Comparison of ENCODE assay signal across 21 cellular contexts in genomic region chr19:50479761-50480251, GRCh38. TPM values are rescaled to one million over a fixed set of nuclear protein-coding genes. Genes with fewer than 3 reads are reported as not detected.
"Had no signal": no experiment of that assay in that cellular context is flagged by ENCODE, and none has a peak within 500 bp of the region (broad histone marks: within the 10 kb centered on the region; RNA-seq: fewer than 3 reads in every experiment).

No MANE protein-coding gene starts in this region.

- H3K27ac ChIP-seq: heart right ventricle, left lung, tibial artery, upper lobe of left lung, vagina had no signal

- H3K27ac Mint-ChIP-seq: nephron progenitor cell had no signal

- H3K27me3 Mint-ChIP-seq: naive thymus-derived CD4-positive, alpha-beta T cell had no signal

- ATAC-seq: esophagus mucosa; heart right ventricle; left lung; naive thymus-derived CD4-positive, alpha-beta T cell; stimulated activated effector memory CD8-positive, alpha-beta T cell treated with anti-CD3 and anti-CD28 coated beads, Interleukin-12 subunit alpha, Interleukin-12 subunit beta, amount 100 ng/mL, for 72 hours; stimulated activated naive CD8-positive, alpha-beta T cell treated with anti-CD3 and anti-CD28 coated beads, Interleukin-15, Interleukin-2, amounts not matched to agents 100 U/mL and 50 U/mL, for 24 hours had no signal

- H3K4me3 ChIP-seq: heart right ventricle, left lung, tibial artery, upper lobe of left lung, vagina had no signal

- H3K9me3 ChIP-seq: heart right ventricle, left lung, tibial artery, upper lobe of left lung, vagina had no signal

- H3K9me3 Mint-ChIP-seq: stimulated activated effector memory CD8-positive, alpha-beta T cell treated with anti-CD3 and anti-CD28 coated beads, Interleukin-12 subunit alpha, Interleukin-12 subunit beta, amount 100 ng/mL, for 72 hours had no signal

- DNase-seq: cortex of kidney; effector CD8-positive, alpha-beta T cell; heart right ventricle; naive thymus-derived CD4-positive, alpha-beta T cell; nephron progenitor cell; small intestine; tibial artery had no signal

- H3K4me3 Mint-ChIP-seq: nephron progenitor cell; stimulated activated effector memory CD8-positive, alpha-beta T cell treated with anti-CD3 and anti-CD28 coated beads, Interleukin-12 subunit alpha, Interleukin-12 subunit beta, amount 100 ng/mL, for 72 hours had no signal

- H3K27me3 ChIP-seq: dorsolateral prefrontal cortex, heart right ventricle, left lung, tibial artery, upper lobe of left lung, vagina had no signal

RNA-seq across cellular contexts. Expression of gene GARIN5A, which starts 3.2 kb away (rescaled TPM):
- total RNA-seq: glomerular endothelial cell, pulmonary artery endothelial cell, vagina had no signal

RNA-seq across cellular contexts. Expression of gene ASPDH, which starts 33.9 kb away (rescaled TPM):
- total RNA-seq: esophagus mucosa; fibroblast of lung; glomerular endothelial cell; heart right ventricle; left lung; lung microvascular endothelial cell; mononuclear cell; naive thymus-derived CD4-positive, alpha-beta T cell; omental fat pad; pulmonary artery endothelial cell; upper lobe of left lung; vagina had no signal
- polyA plus RNA-seq: fibroblast of lung; heart right ventricle; naive thymus-derived CD4-positive, alpha-beta T cell had no signal

RNA-seq across cellular contexts. Expression of gene MYBPC2, which starts 47.1 kb away (rescaled TPM):
- total RNA-seq: frontal cortex, glomerular endothelial cell, lung microvascular endothelial cell, pulmonary artery endothelial cell, vagina had no signal
- polyA plus RNA-seq: fibroblast of lung; naive thymus-derived CD4-positive, alpha-beta T cell had no signal
